ENCODE assay signal across 7 cellular contexts in genomic region chr16:22547170-22547765, GRCh38. TPM values are rescaled to one million over a fixed set of nuclear protein-coding genes. Genes with fewer than 3 reads are reported as not detected.
DNase-seq lines count a peak whose midpoint lies in the region; ATAC-seq and TF ChIP-seq lines count a peak whose summit lies in the region.
"Not testable (repeated sequence)": the region's sequence is repeated elsewhere in the genome, so short reads cannot be mapped to it uniquely, and the experiment has no call there.

No MANE protein-coding gene starts in this region.

- TF ChIP-seq EP300 in esophagus muscularis mucosa (IDR thresholded peaks at IDR 0.05): not testable (repeated sequence)

- H3K79me2 ChIP-seq in Karpas-422 (ENCODE audit: low read length): not testable (repeated sequence)

- H3K4me1 Mint-ChIP-seq in stimulated activated memory B cell treated with anti-CD40 and anti-IgM and Interleukin-4, amounts not matched to agents 10 μg/mL and 1 μg/mL and 100 μg/mL, for 72 hours: not testable (repeated sequence)

- H3K27me3 ChIP-seq in Karpas-422 (ENCODE audit: low read length); esophagus muscularis mucosa: not testable (repeated sequence)

- not testable (repeated sequence) for TF ChIP-seq POLR2A in esophagus muscularis mucosa (IDR thresholded peaks at IDR 0.05; ENCODE audit: low read depth)

- 100% methylated on average over 2 of the region's 2 CpGs for WGBS in esophagus muscularis mucosa

- intact Hi-C loops in esophagus muscularis mucosa (cut with DNase I); left ventricle myocardium superior (cut with micrococcal nuclease); mucosa of descending colon (cut with DNase I, micrococcal nuclease): not testable (repeated sequence)

- not testable (repeated sequence) for H3K4me2 ChIP-seq in Karpas-422 (ENCODE audit: low read depth, low read length, poor library complexity, severe bottlenecking)

- not testable (repeated sequence) for H3K9me3 ChIP-seq in Karpas-422 (ENCODE audit: low read length); esophagus muscularis mucosa; mucosa of descending colon

- not testable (repeated sequence) for ATAC-seq in left ventricle myocardium superior
- peak; percentile 14 for ATAC-seq in mucosa of descending colon
- peak; percentile 54 for ATAC-seq in stimulated activated memory B cell treated with anti-CD40 and anti-IgM and Interleukin-4, amounts not matched to agents 10 μg/mL and 1 μg/mL and 100 μg/mL, for 72 hours

- H3K4me1 ChIP-seq in Karpas-422 (ENCODE audit: low read length); esophagus muscularis mucosa; mucosa of descending colon (ENCODE audit: low read depth): not testable (repeated sequence)

- not testable (repeated sequence) for H3K36me3 Mint-ChIP-seq in stimulated activated memory B cell treated with anti-CD40 and anti-IgM and Interleukin-4, amounts not matched to agents 10 μg/mL and 1 μg/mL and 100 μg/mL, for 72 hours

- H3K9me2 ChIP-seq in Karpas-422 (replicated peaks; ENCODE audit: insufficient read depth, low read length): not testable (repeated sequence)

- H3K4me3 ChIP-seq in Karpas-422 (ENCODE audit: low read length); coronary artery; esophagus muscularis mucosa; mucosa of descending colon: not testable (repeated sequence)

- not testable (repeated sequence) for H3K9ac ChIP-seq in Karpas-422 (ENCODE audit: low read length)

- not testable (repeated sequence) for H3K36me3 ChIP-seq in Karpas-422 (ENCODE audit: insufficient read depth, low read length); esophagus muscularis mucosa; mucosa of descending colon (ENCODE audit: low read depth)

- H3K4me3 Mint-ChIP-seq in stimulated activated memory B cell treated with anti-CD40 and anti-IgM and Interleukin-4, amounts not matched to agents 10 μg/mL and 1 μg/mL and 100 μg/mL, for 72 hours: not testable (repeated sequence)

- in situ Hi-C loops in GM13977 (cut with MboI; ENCODE audit: low pct_unique_long_range_greater_than_20kb, low sequenced_read_pairs, unreplicated experiment): not testable (repeated sequence)

- H3K27me3 Mint-ChIP-seq in stimulated activated memory B cell treated with anti-CD40 and anti-IgM and Interleukin-4, amounts not matched to agents 10 μg/mL and 1 μg/mL and 100 μg/mL, for 72 hours: not testable (repeated sequence)

- not testable (repeated sequence) for TF ChIP-seq CTCF in GM13977 (IDR thresholded peaks at IDR 0.05; ENCODE audit: extremely low read depth, insufficient read depth, missing control alignments); coronary artery (IDR thresholded peaks at IDR 0.05); esophagus muscularis mucosa (IDR thresholded peaks at IDR 0.05); mucosa of descending colon (IDR thresholded peaks at IDR 0.05)

- not testable (repeated sequence) for H4K20me1 ChIP-seq in Karpas-422 (ENCODE audit: insufficient read depth, low read depth, low read length)

- H3K27ac ChIP-seq in Karpas-422 (ENCODE audit: low read length); coronary artery; esophagus muscularis mucosa (replicated peaks in 1 of 4): not testable (repeated sequence)

- H3K27ac Mint-ChIP-seq in stimulated activated memory B cell treated with anti-CD40 and anti-IgM and Interleukin-4, amounts not matched to agents 10 μg/mL and 1 μg/mL and 100 μg/mL, for 72 hours: not testable (repeated sequence)

- not testable (repeated sequence) for H2AFZ ChIP-seq in Karpas-422 (ENCODE audit: low read length)

- not testable (repeated sequence) for H3K9me3 Mint-ChIP-seq in stimulated activated memory B cell treated with anti-CD40 and anti-IgM and Interleukin-4, amounts not matched to agents 10 μg/mL and 1 μg/mL and 100 μg/mL, for 72 hours

- DNase-seq in GM13977 (ENCODE audit: low spot score) (peak; percentile 2), Karpas-422 (peak; percentile 33), coronary artery (ENCODE audit: low spot score) (peak; percentile 28), esophagus muscularis mucosa (ENCODE audit: extremely low spot score) (peak; percentile 70), left ventricle myocardium superior (peak; percentile 17)
- not testable (repeated sequence) for DNase-seq in mucosa of descending colon

RNA-seq across cellular contexts. Expression of gene NPIPB5, which starts 36.6 kb away (rescaled TPM):
- total RNA-seq in Karpas-422 (2014; rRNA removed; shearing (Covaris generic); ENCODE audit: low replicate concordance): 109 and 207 TPM in 2 replicates
- total RNA-seq in esophagus muscularis mucosa (100 to 1,000 TPM in 1 of 4 donors, 10 to 100 TPM in 3; 41.8 to 199 (median 77.1) TPM), left ventricle myocardium superior (30.5 TPM), mucosa of descending colon (100 to 1,000 TPM; 255 to 405 (median 328) TPM)
